In the genomic region with DNA sequence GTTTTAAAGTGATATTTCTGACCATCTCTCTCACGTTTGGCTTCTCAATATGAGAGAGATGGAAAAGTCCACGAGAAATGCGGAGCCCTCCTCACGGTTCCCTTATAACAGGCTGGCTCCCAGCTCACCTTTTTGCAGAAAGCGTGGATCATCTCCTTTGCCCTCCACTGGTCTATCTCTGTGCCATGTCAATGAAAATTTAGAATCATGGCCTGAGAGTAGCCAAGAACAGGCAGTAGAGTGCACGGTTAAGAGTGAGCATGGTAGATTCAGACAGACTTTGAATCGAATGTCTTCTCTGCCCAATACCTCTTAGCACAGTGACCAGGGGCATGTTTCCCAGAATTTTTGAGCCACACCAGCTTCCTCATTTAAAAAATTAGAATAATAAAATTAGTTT, we compare ENCODE assay signal across 2 cellular contexts.
TF ChIP-seq lines count a peak whose summit lies in the region.

No MANE protein-coding gene starts in this region.

TF ChIP-seq in liver, 16 proteins besides CTCF, POLR2A, EP300 and RAD21:
- TF ChIP-seq, protein P1, sequence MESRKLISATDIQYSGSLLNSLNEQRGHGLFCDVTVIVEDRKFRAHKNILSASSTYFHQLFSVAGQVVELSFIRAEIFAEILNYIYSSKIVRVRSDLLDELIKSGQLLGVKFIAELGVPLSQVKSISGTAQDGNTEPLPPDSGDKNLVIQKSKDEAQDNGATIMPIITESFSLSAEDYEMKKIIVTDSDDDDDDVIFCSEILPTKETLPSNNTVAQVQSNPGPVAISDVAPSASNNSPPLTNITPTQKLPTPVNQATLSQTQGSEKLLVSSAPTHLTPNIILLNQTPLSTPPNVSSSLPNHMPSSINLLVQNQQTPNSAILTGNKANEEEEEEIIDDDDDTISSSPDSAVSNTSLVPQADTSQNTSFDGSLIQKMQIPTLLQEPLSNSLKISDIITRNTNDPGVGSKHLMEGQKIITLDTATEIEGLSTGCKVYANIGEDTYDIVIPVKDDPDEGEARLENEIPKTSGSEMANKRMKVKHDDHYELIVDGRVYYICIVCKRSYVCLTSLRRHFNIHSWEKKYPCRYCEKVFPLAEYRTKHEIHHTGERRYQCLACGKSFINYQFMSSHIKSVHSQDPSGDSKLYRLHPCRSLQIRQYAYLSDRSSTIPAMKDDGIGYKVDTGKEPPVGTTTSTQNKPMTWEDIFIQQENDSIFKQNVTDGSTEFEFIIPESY (IDR thresholded peaks at IDR 0.05), result no peak

TF ChIP-seq in HepG2, 621 proteins besides CTCF, POLR2A, EP300 and RAD21:
- TF ChIP-seq, protein P2, sequence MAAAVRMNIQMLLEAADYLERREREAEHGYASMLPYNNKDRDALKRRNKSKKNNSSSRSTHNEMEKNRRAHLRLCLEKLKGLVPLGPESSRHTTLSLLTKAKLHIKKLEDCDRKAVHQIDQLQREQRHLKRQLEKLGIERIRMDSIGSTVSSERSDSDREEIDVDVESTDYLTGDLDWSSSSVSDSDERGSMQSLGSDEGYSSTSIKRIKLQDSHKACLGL (CRISPR knock-in tag; IDR thresholded peaks at IDR 0.05), result no peak
- TF ChIP-seq HNRNPLL (IDR thresholded peaks at IDR 0.05; ENCODE audit: low read depth, low read length, poor library complexity, severe bottlenecking) (no peak), SIX1 (CRISPR knock-in tag; IDR thresholded peaks at IDR 0.05; ENCODE audit: borderline replicate concordance) (no peak), YEATS4 (CRISPR knock-in tag; IDR thresholded peaks at IDR 0.05; ENCODE audit: borderline replicate concordance) (no peak), KLF16 (CRISPR knock-in tag; IDR thresholded peaks at IDR 0.05) (no peak), ZNF224 (CRISPR knock-in tag; IDR thresholded peaks at IDR 0.05) (no peak), ZNF564 (CRISPR knock-in tag; IDR thresholded peaks at IDR 0.05) (no peak), YY1 (IDR thresholded peaks at IDR 0.05; ENCODE audit: insufficient read depth, insufficient replicate concordance, low read depth, low read length) (no peak)
- TF ChIP-seq, protein P3, sequence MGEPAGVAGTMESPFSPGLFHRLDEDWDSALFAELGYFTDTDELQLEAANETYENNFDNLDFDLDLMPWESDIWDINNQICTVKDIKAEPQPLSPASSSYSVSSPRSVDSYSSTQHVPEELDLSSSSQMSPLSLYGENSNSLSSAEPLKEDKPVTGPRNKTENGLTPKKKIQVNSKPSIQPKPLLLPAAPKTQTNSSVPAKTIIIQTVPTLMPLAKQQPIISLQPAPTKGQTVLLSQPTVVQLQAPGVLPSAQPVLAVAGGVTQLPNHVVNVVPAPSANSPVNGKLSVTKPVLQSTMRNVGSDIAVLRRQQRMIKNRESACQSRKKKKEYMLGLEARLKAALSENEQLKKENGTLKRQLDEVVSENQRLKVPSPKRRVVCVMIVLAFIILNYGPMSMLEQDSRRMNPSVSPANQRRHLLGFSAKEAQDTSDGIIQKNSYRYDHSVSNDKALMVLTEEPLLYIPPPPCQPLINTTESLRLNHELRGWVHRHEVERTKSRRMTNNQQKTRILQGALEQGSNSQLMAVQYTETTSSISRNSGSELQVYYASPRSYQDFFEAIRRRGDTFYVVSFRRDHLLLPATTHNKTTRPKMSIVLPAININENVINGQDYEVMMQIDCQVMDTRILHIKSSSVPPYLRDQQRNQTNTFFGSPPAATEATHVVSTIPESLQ (CRISPR knock-in tag; conservative IDR thresholded peaks at IDR 0.05), result no peak
- TF ChIP-seq, protein P4, sequence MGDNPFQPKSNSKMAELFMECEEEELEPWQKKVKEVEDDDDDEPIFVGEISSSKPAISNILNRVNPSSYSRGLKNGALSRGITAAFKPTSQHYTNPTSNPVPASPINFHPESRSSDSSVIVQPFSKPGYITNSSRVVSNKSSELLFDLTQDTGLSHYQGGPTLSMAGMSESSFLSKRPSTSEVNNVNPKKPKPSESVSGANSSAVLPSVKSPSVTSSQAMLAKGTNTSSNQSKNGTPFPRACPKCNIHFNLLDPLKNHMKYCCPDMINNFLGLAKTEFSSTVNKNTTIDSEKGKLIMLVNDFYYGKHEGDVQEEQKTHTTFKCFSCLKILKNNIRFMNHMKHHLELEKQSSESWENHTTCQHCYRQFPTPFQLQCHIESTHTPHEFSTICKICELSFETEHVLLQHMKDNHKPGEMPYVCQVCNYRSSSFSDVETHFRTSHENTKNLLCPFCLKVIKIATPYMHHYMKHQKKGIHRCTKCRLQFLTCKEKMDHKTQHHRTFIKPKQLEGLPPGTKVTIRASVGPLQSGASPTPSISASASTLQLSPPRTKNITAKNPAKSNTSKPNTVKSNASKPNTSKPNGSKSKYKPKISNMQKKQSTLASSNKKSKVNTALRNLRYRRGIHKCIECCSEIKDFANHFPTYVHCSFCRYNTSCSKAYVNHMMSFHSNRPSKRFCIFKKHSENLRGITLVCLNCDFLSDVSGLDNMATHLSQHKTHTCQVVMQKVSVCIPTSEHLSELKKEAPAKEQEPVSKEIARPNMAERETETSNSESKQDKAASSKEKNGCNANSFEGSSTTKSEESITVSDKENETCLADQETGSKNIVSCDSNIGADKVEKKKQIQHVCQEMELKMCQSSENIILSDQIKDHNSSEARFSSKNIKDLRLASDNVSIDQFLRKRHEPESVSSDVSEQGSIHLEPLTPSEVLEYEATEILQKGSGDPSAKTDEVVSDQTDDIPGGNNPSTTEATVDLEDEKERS (CRISPR knock-in tag; IDR thresholded peaks at IDR 0.05), result no peak
- TF ChIP-seq, protein P5, sequence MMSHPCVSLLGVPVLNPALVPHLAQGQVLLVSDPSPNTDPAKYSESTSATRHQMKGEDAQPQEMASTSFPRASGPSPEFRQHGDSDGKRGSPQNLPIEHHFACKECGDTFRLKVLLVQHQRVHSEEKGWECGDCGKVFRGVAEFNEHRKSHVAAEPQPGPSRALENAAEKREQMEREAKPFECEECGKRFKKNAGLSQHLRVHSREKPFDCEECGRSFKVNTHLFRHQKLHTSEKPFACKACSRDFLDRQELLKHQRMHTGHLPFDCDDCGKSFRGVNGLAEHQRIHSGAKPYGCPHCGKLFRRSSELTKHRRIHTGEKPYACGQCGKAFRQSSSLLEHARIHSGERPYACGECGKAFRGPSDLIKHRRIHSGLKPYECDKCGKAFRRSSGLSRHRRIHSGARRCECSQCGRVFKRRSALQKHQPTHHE (CRISPR knock-in tag; IDR thresholded peaks at IDR 0.05; ENCODE audit: borderline replicate concordance), result no peak
- TF ChIP-seq, protein P6, sequence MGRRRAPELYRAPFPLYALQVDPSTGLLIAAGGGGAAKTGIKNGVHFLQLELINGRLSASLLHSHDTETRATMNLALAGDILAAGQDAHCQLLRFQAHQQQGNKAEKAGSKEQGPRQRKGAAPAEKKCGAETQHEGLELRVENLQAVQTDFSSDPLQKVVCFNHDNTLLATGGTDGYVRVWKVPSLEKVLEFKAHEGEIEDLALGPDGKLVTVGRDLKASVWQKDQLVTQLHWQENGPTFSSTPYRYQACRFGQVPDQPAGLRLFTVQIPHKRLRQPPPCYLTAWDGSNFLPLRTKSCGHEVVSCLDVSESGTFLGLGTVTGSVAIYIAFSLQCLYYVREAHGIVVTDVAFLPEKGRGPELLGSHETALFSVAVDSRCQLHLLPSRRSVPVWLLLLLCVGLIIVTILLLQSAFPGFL (CRISPR knock-in tag; IDR thresholded peaks at IDR 0.05), result no peak
- TF ChIP-seq, protein P7, sequence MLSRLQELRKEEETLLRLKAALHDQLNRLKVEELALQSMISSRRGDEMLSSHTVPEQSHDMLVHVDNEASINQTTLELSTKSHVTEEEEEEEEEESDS (CRISPR knock-in tag; IDR thresholded peaks at IDR 0.05; ENCODE audit: borderline replicate concordance), result no peak
